In genomic region chr2:215465246-215465645, GRCh38 we compare ENCODE assay signal across 19 cellular contexts. TPM values are rescaled to one million over a fixed set of nuclear protein-coding genes. Genes with fewer than 3 reads are reported as not detected.
DNase-seq lines count a peak whose midpoint lies in the region; ATAC-seq and TF ChIP-seq lines count a peak whose summit lies in the region.
"Had no signal": no experiment of that assay in that cellular context is flagged by ENCODE, and none has a peak within 500 bp of the region (broad histone marks: within the 10 kb centered on the region; RNA-seq: fewer than 3 reads in every experiment).

No MANE protein-coding gene starts in this region.

- no peaks in the 10 kb centered on the region for H3K36me3 ChIP-seq in mesendoderm (ENCODE audit: control insufficient read depth, insufficient read depth, low read length)
- H3K36me3 ChIP-seq: adrenal gland, neutrophil, transverse colon had no signal

- H2AK5ac ChIP-seq in mesendoderm (ENCODE audit: low read length), result no peak overlapping the region

- H2BK5ac ChIP-seq in mesendoderm (ENCODE audit: low read length), result no peak overlapping the region

- no peaks in the 10 kb centered on the region for H3K27me3 ChIP-seq in mesendoderm (ENCODE audit: insufficient read depth, low read length, poor library complexity)
- H3K27me3 ChIP-seq: adrenal gland, transverse colon had no signal

- H3K4me2 ChIP-seq in mesendoderm (ENCODE audit: low read length), result no peak overlapping the region

- peak; percentile 7 for DNase-seq in NCI-H1436 (lab: John Stamatoyannopoulos, UW)
- DNase-seq in NCI-H1436 treated with DMSO at 0.1 percent for 48 hours (lab: John Stamatoyannopoulos, UW), result no peak
- peak; percentile 70 for DNase-seq in NCI-H748 treated with DMSO at 0.1 percent for 48 hours (lab: John Stamatoyannopoulos, UW)
- DNase-seq in choroid plexus epithelial cell (ENCODE audit: low read depth), result peak; percentile 36
- DNase-seq in mesendoderm, result peak; percentile 70
- DNase-seq in SW480 (ENCODE audit: low spot score), result no peak
- DNase-seq in NCI-H1048 (lab: John Stamatoyannopoulos, UW), result no peak
- DNase-seq: activated CD4-positive, alpha-beta T cell treated with anti-CD3 and anti-CD28 coated beads for 4 hours; activated effector memory CD4-positive, alpha-beta T cell treated with Interleukin-2 at 50 U/mL for 16 hours; adrenal gland; C1 segment of cervical spinal cord; NCI-H2029; NCI-H524; SIG-M5; stimulated activated naive CD4-positive, alpha-beta T cell; transverse colon had no signal

- no peaks in the 10 kb centered on the region for H3K4me1 ChIP-seq in mesendoderm (ENCODE audit: control insufficient read depth, low read depth, low read length)

- H3K4me3 ChIP-seq in choroid plexus epithelial cell (ENCODE audit: low read depth, low read length) (no peak overlapping the region), mesendoderm (ENCODE audit: low read length) (no peak overlapping the region)
- H3K4me3 ChIP-seq: adrenal gland, transverse colon had no signal

- H3K18ac ChIP-seq in mesendoderm (ENCODE audit: low read length), result no peak overlapping the region

- no CpG with 5 or more reads among the region's 2 CpGs for WGBS in mesendoderm (ENCODE audit: extremely low coverage, insufficient coverage, low lambda C conversion rate)

- H3K4ac ChIP-seq in mesendoderm (ENCODE audit: low read depth, low read length), result no peak overlapping the region

- no peak overlapping the region for H3K9ac ChIP-seq in mesendoderm (ENCODE audit: low read length)

- H3K79me1 ChIP-seq in mesendoderm (ENCODE audit: low read length), result no peaks in the 10 kb centered on the region

- H3K27ac ChIP-seq in mesendoderm (ENCODE audit: low read depth, low read length), result no peak overlapping the region
- H3K27ac ChIP-seq: adrenal gland, neutrophil, transverse colon had no signal

- no peak overlapping the region for H3K56ac ChIP-seq in mesendoderm (ENCODE audit: low read length)

- H4K5ac ChIP-seq in mesendoderm (ENCODE audit: low read length), result no peak overlapping the region

- no peak overlapping the region for H2BK15ac ChIP-seq in mesendoderm (replicated peaks; ENCODE audit: low read depth)

- no peak for ATAC-seq in HG03439 (IDR thresholded peaks at IDR 0.05; ENCODE audit: unreplicated experiment)
- ATAC-seq: left lobe of liver had no signal

- no peak overlapping the region for H3K23ac ChIP-seq in mesendoderm (ENCODE audit: low read length)

- H3K79me2 ChIP-seq in mesendoderm (ENCODE audit: control insufficient read depth, insufficient read depth, low read length), result no peaks in the 10 kb centered on the region

- no peak for TF ChIP-seq CTCF in choroid plexus epithelial cell (conservative IDR thresholded peaks at IDR 0.05; ENCODE audit: low read depth, low read length)

- no peak overlapping the region for H4K8ac ChIP-seq in mesendoderm (ENCODE audit: low read depth, low read length)

- H2BK120ac ChIP-seq in mesendoderm (ENCODE audit: low read depth, low read length), result no peak overlapping the region

RNA-seq across cellular contexts. Expression of gene FN1, which starts 29.4 kb away (rescaled TPM):
- polyA plus RNA-seq in mesendoderm (2013, experiment 1 of 2), result 82.2 TPM
- polyA plus RNA-seq in mesendoderm (2013, experiment 2 of 2), result 79.8 TPM

Comparison
In these comparisons a context has a peak if more than half of its experiments do, and no peak if none do; other contexts are left out.
1. DNase-seq: peak in NCI-H1436 (single experiment), NCI-H748 treated with DMSO at 0.1 percent for 48 hours (single experiment), choroid plexus epithelial cell (single experiment) and mesendoderm (single experiment); none in NCI-H1436 treated with DMSO at 0.1 percent for 48 hours (single experiment), SW480 (single experiment) and NCI-H1048 (single experiment).